ENCODE assay signal across 1 cellular context in genomic region chr19:33024398-33024797, GRCh38.
TF ChIP-seq lines count a peak whose summit lies in the region.

No MANE protein-coding gene starts in this region.

TF ChIP-seq in HCT116, 20 proteins besides CTCF, POLR2A, EP300 and RAD21:
- TF ChIP-seq CBX3 (IDR thresholded peaks at IDR 0.05; ENCODE audit: low read depth) = no peak
- peak; percentile 20; the same call in 1 of the 2 replicates for TF ChIP-seq EGR1 (IDR thresholded peaks at IDR 0.05; ENCODE audit: low read depth)
- TF ChIP-seq SP1 (IDR thresholded peaks at IDR 0.05; ENCODE audit: low read depth) = peak; percentile 36; the same call in 1 of the 2 replicates
- TF ChIP-seq JUND (IDR thresholded peaks at IDR 0.05) = peak; percentile 51
- TF ChIP-seq FOSL1 (IDR thresholded peaks at IDR 0.05; ENCODE audit: low read depth) = peak; percentile 51
